ENCODE assay signal across 1 cellular context in genomic region chr9:21802418-21803000, GRCh38.
TF ChIP-seq lines count a peak whose summit lies in the region.

TSS of gene MTAP (plus strand) at chr9:21802636. CDS start at chr9:21802749, 113 bp downstream.

TF ChIP-seq in HepG2, 621 proteins besides CTCF, POLR2A, EP300 and RAD21 (continued from another document and continues in another):
- TF ChIP-seq CEBPZ (IDR thresholded peaks at IDR 0.05; ENCODE audit: low read length) (no peak), ETS1 (CRISPR knock-in tag; IDR thresholded peaks at IDR 0.05) (no peak), ELF3 (CRISPR knock-in tag; IDR thresholded peaks at IDR 0.05) (no peak), MXD3 (CRISPR knock-in tag; IDR thresholded peaks at IDR 0.05) (no peak; the same call in 1 of the 2 replicates), ZNF761 (CRISPR knock-in tag; conservative IDR thresholded peaks at IDR 0.05) (peak; percentile 77; the same call in 1 of the 2 replicates), HOMEZ (CRISPR knock-in tag; IDR thresholded peaks at IDR 0.05; ENCODE audit: low read depth) (no peak), HOXA7 (CRISPR knock-in tag; IDR thresholded peaks at IDR 0.05) (no peak), ZNF383 (CRISPR knock-in tag; IDR thresholded peaks at IDR 0.05; ENCODE audit: borderline replicate concordance) (no peak), IRF1 (CRISPR knock-in tag; IDR thresholded peaks at IDR 0.05; ENCODE audit: low read depth) (no peak), ZNF652 (CRISPR knock-in tag; IDR thresholded peaks at IDR 0.05; ENCODE audit: borderline replicate concordance, low read depth) (no peak), MAF1 (CRISPR knock-in tag; IDR thresholded peaks at IDR 0.05; ENCODE audit: borderline replicate concordance) (no peak), PRDM10 (CRISPR knock-in tag; IDR thresholded peaks at IDR 0.05; ENCODE audit: low read depth) (peak; percentile 66), TFDP2 (CRISPR knock-in tag; IDR thresholded peaks at IDR 0.05) (peak; percentile 90), PLSCR1 (CRISPR knock-in tag; IDR thresholded peaks at IDR 0.05; ENCODE audit: borderline replicate concordance) (no peak), RFX5 (IDR thresholded peaks at IDR 0.05; ENCODE audit: low read depth, low read length) (no peak), SRSF4 (IDR thresholded peaks at IDR 0.05; ENCODE audit: low read depth, low read length, poor library complexity, severe bottlenecking) (no peak), EEA1 (CRISPR knock-in tag; IDR thresholded peaks at IDR 0.05; ENCODE audit: borderline replicate concordance) (peak; percentile 66; the same call in 1 of the 2 replicates), ZFP91 (CRISPR knock-in tag; IDR thresholded peaks at IDR 0.05; ENCODE audit: borderline replicate concordance) (peak; percentile 73), RFX1 (IDR thresholded peaks at IDR 0.05) (no peak), JARID2 (CRISPR knock-in tag; IDR thresholded peaks at IDR 0.05; ENCODE audit: insufficient replicate concordance) (no peak), ATF1 (CRISPR knock-in tag; IDR thresholded peaks at IDR 0.05) (no peak), SPEN (CRISPR knock-in tag; IDR thresholded peaks at IDR 0.05; ENCODE audit: low read depth) (peak; percentile 66), ZBTB42 (CRISPR knock-in tag; IDR thresholded peaks at IDR 0.05) (no peak), PAXIP1 (CRISPR knock-in tag; conservative IDR thresholded peaks at IDR 0.05) (0 out of 2 replicates have a peak, but pooled peaks have one; percentile 10), ZNF704 (CRISPR knock-in tag; IDR thresholded peaks at IDR 0.05; ENCODE audit: borderline replicate concordance) (0 out of 2 replicates have a peak, but pooled peaks have one; percentile 17), HNF1B (CRISPR knock-in tag; IDR thresholded peaks at IDR 0.05) (no peak), RARA (CRISPR knock-in tag; IDR thresholded peaks at IDR 0.05) (no peak; the same call in 1 of the 2 replicates), TBP (CRISPR knock-in tag; IDR thresholded peaks at IDR 0.05) (no peak), ZNF232 (CRISPR knock-in tag; IDR thresholded peaks at IDR 0.05; ENCODE audit: borderline replicate concordance) (no peak), HMG20A (CRISPR knock-in tag; IDR thresholded peaks at IDR 0.05; ENCODE audit: borderline replicate concordance) (no peak)
